ENCODE assay signal across 14 cellular contexts in genomic region chr13:75703768-75704167, GRCh38.
DNase-seq lines count a peak whose midpoint lies in the region; ATAC-seq and TF ChIP-seq lines count a peak whose summit lies in the region.
"Had no signal": no experiment of that assay in that cellular context is flagged by ENCODE, and none has a peak within 500 bp of the region (broad histone marks: within the 10 kb centered on the region; RNA-seq: fewer than 3 reads in every experiment).

No MANE protein-coding gene starts in this region.

- H3K4me3 ChIP-seq in HCT116 (replicated peaks in 1 of 2; ENCODE audit: low read depth in 1 of 2, low read length in 2 of 2), result no peak overlapping the region
- no peak overlapping the region for H3K4me3 ChIP-seq in SJSA1
- H3K4me3 ChIP-seq in smooth muscle cell, result no peak overlapping the region

- no peak for ATAC-seq in HCT116
- no peak for ATAC-seq in foreskin keratinocyte

- no peak for TF ChIP-seq POLR2A in HCT116 (IDR thresholded peaks at IDR 0.05; ENCODE audit: borderline replicate concordance, extremely low read depth, insufficient read depth, insufficient read length)

- TF ChIP-seq RAD21 in HCT116 (IDR thresholded peaks at IDR 0.05; ENCODE audit: low read depth), result no peak

- no peaks in the 10 kb centered on the region; the same call in 1 of the 2 replicates for H3K9me2 ChIP-seq in HCT116 (ENCODE audit: insufficient read depth)

- H3K4me1 ChIP-seq in HCT116 (ENCODE audit: control insufficient read depth in 1 of 2, insufficient read depth in 2 of 2, low read length in 2 of 2), result peaks cover 27 to 35% of the 10 kb centered on the region in 2 experiments
- H3K4me1 ChIP-seq in SJSA1 (replicated peaks), result peaks cover 35% of the 10 kb centered on the region
- peaks cover 9% of the 10 kb centered on the region for H3K4me1 ChIP-seq in foreskin keratinocyte
- H3K4me1 ChIP-seq in smooth muscle cell (ENCODE audit: low read depth), result peaks cover 27% of the 10 kb centered on the region

- POLR2A ChIA-PET in HCT116 (lab: Charles Lee), result interaction anchor here (1.3 kb wide), 1 partner anchor 23 kb away, joined by 4 read pairs; no protein-coding TSS in a partner anchor

- no peaks in the 10 kb centered on the region for H3K79me2 ChIP-seq in HCT116 (ENCODE audit: insufficient read depth, low read length)
- H3K79me2 ChIP-seq in smooth muscle cell (ENCODE audit: low read depth), result peaks cover 81% of the 10 kb centered on the region

- intact Hi-C loops in HCT116 (cut with micrococcal nuclease), result no loop called here

- H3K27ac ChIP-seq in HCT116 (ENCODE audit: low read depth, low read length) (peak overlapping the region; percentile 82; the same call in 1 of the 2 replicates), SJSA1 (peak overlapping the region; percentile 87), foreskin keratinocyte (peak overlapping the region; percentile 99), smooth muscle cell (ENCODE audit: low read depth) (peak overlapping the region; percentile 97)

- WGBS in smooth muscle cell (ENCODE audit: low lambda C conversion rate), result 84% methylated on average over 2 of the region's 2 CpGs

- RAD21 ChIA-PET in HCT116 (lab: Charles Lee; ENCODE audit: low non-redundant PET in 1 of 2, low total read pairs in 2 of 2, uncharacterized antibody in 2 of 2, unreplicated experiment in 2 of 2), result no interaction called here

- no TSS peak for BruUV-seq in HCT116 (replicated peaks; lab: Mats Ljungman, UMichigan)

- no peak overlapping the region for H3K9ac ChIP-seq in HCT116 (ENCODE audit: low read length)
- peak overlapping the region; percentile 76 for H3K9ac ChIP-seq in smooth muscle cell (ENCODE audit: low read depth)

- TF ChIP-seq CTCF in HCT116 (IDR thresholded peaks at IDR 0.05 in 2 of 3, conservative IDR thresholded peaks at IDR 0.05 in 1 of 3; ENCODE audit: borderline replicate concordance in 1 of 3, insufficient read depth in 1 of 3, low read depth in 2 of 3, low read length in 2 of 3), result no peak
- no peak for TF ChIP-seq CTCF in foreskin keratinocyte (conservative IDR thresholded peaks at IDR 0.05)
- TF ChIP-seq CTCF in smooth muscle cell (IDR thresholded peaks at IDR 0.05; ENCODE audit: borderline replicate concordance, insufficient read depth, poor library complexity, severe bottlenecking), result no peak
- no peak for TF ChIP-seq CTCF in GM20000 (IDR thresholded peaks at IDR 0.05; ENCODE audit: extremely low read depth, missing control alignments)

- H2AFZ ChIP-seq in HCT116 (ENCODE audit: low read depth, low read length, poor library complexity, severe bottlenecking) (no peak overlapping the region), smooth muscle cell (ENCODE audit: low read depth) (no peak overlapping the region)

- H3K36me3 ChIP-seq in HCT116 (ENCODE audit: control insufficient read depth in 1 of 2, insufficient read depth in 2 of 2, low read length in 2 of 2), result no peaks in the 10 kb centered on the region
- H3K36me3 ChIP-seq in SJSA1, result peaks cover 15% of the 10 kb centered on the region; the same call in 1 of the 2 replicates
- no peaks in the 10 kb centered on the region for H3K36me3 ChIP-seq in smooth muscle cell (ENCODE audit: low read depth)

- peaks cover 15% of the 10 kb centered on the region for H3F3A ChIP-seq in smooth muscle cell (ENCODE audit: low read depth)

- DNase-seq in HCT116 (ENCODE audit: low read depth, low spot score) (no peak), SJSA1 (ENCODE audit: low read depth in 1 of 2, low spot score in 2 of 2) (no peak), foreskin keratinocyte (no peak), smooth muscle cell (lab: John Stamatoyannopoulos, UW; ENCODE audit: unreplicated experiment) (no peak), DMS 273 (lab: John Stamatoyannopoulos, UW; ENCODE audit: unreplicated experiment) (no peak), GM20000 (ENCODE audit: low spot score) (no peak), hippocampal formation (lab: John Stamatoyannopoulos, UW) (no peak)
- DNase-seq: CD4-positive, alpha-beta T cell; NCI-H1048; NCI-H146; NCI-H2081 treated with DMSO at 0.1 percent for 48 hours; NCI-H510A; NCI-H774; Right ventricle myocardium superior had no signal

- no peaks in the 10 kb centered on the region for H4K20me1 ChIP-seq in HCT116 (ENCODE audit: insufficient read depth)
- H4K20me1 ChIP-seq in smooth muscle cell (ENCODE audit: low read depth), result peaks cover 90% of the 10 kb centered on the region

- CTCF ChIA-PET in HCT116 (lab: Charles Lee), result interaction anchor here (1.9 to 3.3 kb wide), 3 partner anchors 8 to 97 kb away, joined by 5 to 34 read pairs (median 7); no protein-coding TSS in a partner anchor

- H3K9me3 ChIP-seq in HCT116 (ENCODE audit: control insufficient read depth in 1 of 2, insufficient read depth in 1 of 2, low read depth in 1 of 2, low read length in 2 of 2) (0 out of 4 replicates have a peak, but pooled peaks cover 0 to 3% of the 10 kb centered on the region in 2 experiments), SJSA1 (replicated peaks) (no peaks in the 10 kb centered on the region), smooth muscle cell (replicated peaks; ENCODE audit: low read depth) (no peaks in the 10 kb centered on the region)

- no peaks in the 10 kb centered on the region for H3K27me3 ChIP-seq in HCT116 (ENCODE audit: insufficient read depth, low read length)
- H3K27me3 ChIP-seq in SJSA1 (replicated peaks), result no peaks in the 10 kb centered on the region
- no peaks in the 10 kb centered on the region for H3K27me3 ChIP-seq in foreskin keratinocyte
- no peaks in the 10 kb centered on the region for H3K27me3 ChIP-seq in smooth muscle cell (ENCODE audit: low read depth)

- H3K4me2 ChIP-seq in HCT116 (ENCODE audit: low read length) (peak overlapping the region; percentile 89), smooth muscle cell (peak overlapping the region; percentile 79)

TF ChIP-seq in HCT116, 20 proteins besides CTCF, POLR2A, EP300 and RAD21:
- no peak for TF ChIP-seq SP1 (IDR thresholded peaks at IDR 0.05; ENCODE audit: low read depth)
- no peak for TF ChIP-seq ZBTB33 (IDR thresholded peaks at IDR 0.05; ENCODE audit: extremely low read depth, insufficient replicate concordance, low read length)
- no peak for TF ChIP-seq YY1 (IDR thresholded peaks at IDR 0.05; ENCODE audit: extremely low read depth, insufficient replicate concordance, low read depth, low read length)
- no peak for TF ChIP-seq CBX3 (IDR thresholded peaks at IDR 0.05; ENCODE audit: low read depth)
- TF ChIP-seq REST (IDR thresholded peaks at IDR 0.05; ENCODE audit: low read depth), result no peak
- no peak for TF ChIP-seq TCF7L2 (IDR thresholded peaks at IDR 0.05; ENCODE audit: borderline replicate concordance, extremely low read depth, insufficient read depth, insufficient read length)
- TF ChIP-seq FOSL1 (IDR thresholded peaks at IDR 0.05; ENCODE audit: low read depth), result no peak
